ENCODE assay signal across 10 cellular contexts in the genomic region with DNA sequence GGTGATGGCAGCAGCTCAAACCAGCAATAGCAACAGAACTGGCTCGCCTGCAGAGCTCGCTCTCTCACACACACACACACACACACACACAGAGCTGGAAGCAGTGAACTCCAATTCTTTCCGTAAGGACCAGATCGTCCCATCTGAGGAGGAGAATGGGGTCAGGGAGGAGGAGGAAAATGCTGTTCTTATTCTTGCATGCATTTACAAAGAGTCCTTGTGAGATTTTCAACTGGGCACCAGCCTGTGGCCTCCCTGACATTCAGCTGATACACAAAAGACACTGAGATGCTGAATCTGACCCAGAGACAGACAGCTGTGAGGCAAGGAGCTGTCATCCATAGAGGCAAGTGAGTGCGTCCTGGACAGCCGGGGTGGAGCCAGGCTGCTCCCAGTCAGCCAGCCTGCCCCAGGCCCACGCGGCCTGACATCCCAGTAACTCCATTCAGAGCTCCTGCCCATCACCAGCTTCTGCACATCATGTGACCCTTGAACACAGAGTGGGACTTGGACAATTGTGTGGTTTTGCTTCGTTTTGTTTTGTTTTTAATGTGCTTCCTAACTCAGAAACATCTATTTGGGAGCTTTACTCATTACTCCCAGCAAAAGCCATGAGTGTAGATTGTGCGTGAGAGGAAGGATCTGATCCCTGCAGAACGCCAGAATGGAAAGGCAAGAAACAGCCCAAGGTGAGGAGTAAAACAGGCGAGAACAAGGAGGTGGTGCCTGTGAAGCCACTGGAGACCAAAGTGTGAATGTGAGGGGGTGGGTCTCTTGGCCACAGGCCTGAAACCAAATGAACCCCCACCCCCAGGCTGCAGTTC. TPM values are rescaled to one million over a fixed set of nuclear protein-coding genes. Genes with fewer than 3 reads are reported as not detected.
A peak's percentile ranks its signal among the peaks of the same experiment; 100 is the strongest.
DNase-seq lines count a peak whose midpoint lies in the region; ATAC-seq, FAIRE-seq and TF ChIP-seq lines count a peak whose summit lies in the region.
"Had no signal": no experiment of that assay in that cellular context is flagged by ENCODE, and none has a peak within 500 bp of the region (broad histone marks: within the 10 kb centered on the region; RNA-seq: fewer than 3 reads in every experiment).

No MANE protein-coding gene starts in this region.

- no peak for DNase-seq in activated CD8-positive, alpha-beta memory T cell treated with anti-CD3 and anti-CD28 coated beads, Interleukin-2, amount 10 ng/mL, durations not matched to agents 7 days and 5 days
- no peak for DNase-seq in activated CD8-positive, alpha-beta memory T cell treated with anti-CD3 and anti-CD28 coated beads, Interleukin-2, amount 50 U/mL, for 48 hours
- DNase-seq in astrocyte (ENCODE audit: low read depth) (no peak), lung (ENCODE audit: low spot score) (no peak), superior temporal gyrus (ENCODE audit: extremely low spot score) (peak; percentile 71), SJCRH30 (no peak)
- DNase-seq: NCI-H2081 had no signal

- H3K36me3 Mint-ChIP-seq in activated CD8-positive, alpha-beta memory T cell treated with anti-CD3 and anti-CD28 coated beads, Interleukin-2, amount 10 ng/mL, durations not matched to agents 7 days and 5 days, result peaks cover 53% of the 10 kb centered on the region
- no peaks in the 10 kb centered on the region for H3K36me3 Mint-ChIP-seq in astrocyte (ENCODE audit: low read depth, unreplicated experiment)

- H3K4me1 Mint-ChIP-seq in activated CD8-positive, alpha-beta memory T cell treated with anti-CD3 and anti-CD28 coated beads, Interleukin-2, amount 10 ng/mL, durations not matched to agents 7 days and 5 days, result peaks cover 45% of the 10 kb centered on the region
- peaks cover 12% of the 10 kb centered on the region for H3K4me1 Mint-ChIP-seq in astrocyte (ENCODE audit: low read depth, unreplicated experiment)

- no peaks in the 10 kb centered on the region for H3K79me2 ChIP-seq in astrocyte (ENCODE audit: insufficient read depth, low read length)

- CTCF ChIA-PET in activated CD8-positive, alpha-beta memory T cell treated with anti-CD3 and anti-CD28 coated beads, Interleukin-2, amount 10 ng/mL, durations not matched to agents 7 days and 5 days (lab: Charles Lee), result interaction anchor here (0.7 to 5.2 kb wide), 14 partner anchors 9 to 109 kb away, joined by 3 to 38 read pairs (median 5); no protein-coding TSS in a partner anchor

- FAIRE-seq in astrocyte (lab: Jason Lieb, UNC), result no peak

- H3K9me3 ChIP-seq in astrocyte (ENCODE audit: insufficient read depth, low read depth, low read length), result no peaks in the 10 kb centered on the region
- no peaks in the 10 kb centered on the region for H3K9me3 ChIP-seq in lung (ENCODE audit: control insufficient read depth in 2 of 2, insufficient read depth in 1 of 2, low read length in 1 of 2)
- H3K9me3 ChIP-seq in SJCRH30 (replicated peaks), result no peaks in the 10 kb centered on the region

- H3K36me3 ChIP-seq in astrocyte (ENCODE audit: insufficient read depth, low read length) (no peaks in the 10 kb centered on the region), lung (ENCODE audit: control insufficient read depth in 2 of 2, insufficient read depth in 2 of 2, low read length in 2 of 2) (peaks cover under 1 to 7% of the 10 kb centered on the region in 2 donors), SJCRH30 (no peaks in the 10 kb centered on the region)

- H3K4me3 ChIP-seq in astrocyte (ENCODE audit: insufficient read depth, low read depth, low read length) (no peak overlapping the region), lung (peak overlapping the region; percentile 27), SJCRH30 (no peak overlapping the region)

- TF ChIP-seq CTCF in astrocyte (IDR thresholded peaks at IDR 0.05; ENCODE audit: insufficient read depth, low read depth, low read length), result no peak
- no peak for TF ChIP-seq CTCF in lung (IDR thresholded peaks at IDR 0.05; ENCODE audit: control extremely low read depth, extremely low read depth)

- no peak overlapping the region for H3K9ac ChIP-seq in astrocyte (ENCODE audit: low read length)

- peak; percentile 6 for ATAC-seq in activated CD8-positive, alpha-beta memory T cell treated with anti-CD3 and anti-CD28 coated beads, Interleukin-2, amount 10 ng/mL, durations not matched to agents 7 days and 5 days
- ATAC-seq in lung (ENCODE audit: insufficient read depth, low FRiP score) (no peak), GM18870 (IDR thresholded peaks at IDR 0.05; ENCODE audit: unreplicated experiment) (no peak), HG03196 (IDR thresholded peaks at IDR 0.05; ENCODE audit: unreplicated experiment) (no peak)
- ATAC-seq: HCT116 had no signal

- H3K4me1 ChIP-seq in astrocyte (ENCODE audit: insufficient read depth, low read length) (peaks cover 10% of the 10 kb centered on the region), lung (ENCODE audit: control insufficient read depth in 2 of 2, insufficient read depth in 2 of 2, low read length in 2 of 2) (peaks cover 0 to 6% of the 10 kb centered on the region in 2 donors), SJCRH30 (no peaks in the 10 kb centered on the region)

- H3K27ac ChIP-seq in astrocyte (ENCODE audit: low read depth, low read length), result no peak overlapping the region
- peak overlapping the region in 1 of 2 donors; percentile 42 for H3K27ac ChIP-seq in lung (ENCODE audit: low read depth in 1 of 2, low read length in 1 of 2)
- no peak overlapping the region for H3K27ac ChIP-seq in SJCRH30

- 51 to 73% methylated on average over 12 of the region's 12 CpGs for WGBS in lung, 2 donors

- H3K27me3 Mint-ChIP-seq in activated CD8-positive, alpha-beta memory T cell treated with anti-CD3 and anti-CD28 coated beads, Interleukin-2, amount 10 ng/mL, durations not matched to agents 7 days and 5 days, result no peaks in the 10 kb centered on the region
- H3K27me3 Mint-ChIP-seq in astrocyte (ENCODE audit: low read depth, unreplicated experiment), result peaks cover 14% of the 10 kb centered on the region

- H4K20me1 ChIP-seq in astrocyte (ENCODE audit: insufficient read depth, low read length), result no peaks in the 10 kb centered on the region

- H3K27me3 ChIP-seq in astrocyte (ENCODE audit: insufficient read depth, low read length) (no peaks in the 10 kb centered on the region), lung (ENCODE audit: control insufficient read depth, insufficient read depth) (no peaks in the 10 kb centered on the region), SJCRH30 (no peaks in the 10 kb centered on the region)

- peak overlapping the region; percentile 96 for H3K4me3 Mint-ChIP-seq in activated CD8-positive, alpha-beta memory T cell treated with anti-CD3 and anti-CD28 coated beads, Interleukin-2, amount 10 ng/mL, durations not matched to agents 7 days and 5 days
- peak overlapping the region; percentile 13 for H3K4me3 Mint-ChIP-seq in astrocyte (ENCODE audit: unreplicated experiment)

- H3K9me3 Mint-ChIP-seq in activated CD8-positive, alpha-beta memory T cell treated with anti-CD3 and anti-CD28 coated beads, Interleukin-2, amount 10 ng/mL, durations not matched to agents 7 days and 5 days (ENCODE audit: low read depth), result no peaks in the 10 kb centered on the region
- no peaks in the 10 kb centered on the region for H3K9me3 Mint-ChIP-seq in astrocyte (ENCODE audit: unreplicated experiment)

- H3K4me2 ChIP-seq in astrocyte (ENCODE audit: low read length), result no peak overlapping the region

- peak overlapping the region; percentile 88 for H3K27ac Mint-ChIP-seq in activated CD8-positive, alpha-beta memory T cell treated with anti-CD3 and anti-CD28 coated beads, Interleukin-2, amount 10 ng/mL, durations not matched to agents 7 days and 5 days
- H3K27ac Mint-ChIP-seq in astrocyte (ENCODE audit: unreplicated experiment), result no peak overlapping the region

- H2AFZ ChIP-seq in astrocyte (ENCODE audit: low read depth, low read length), result no peak overlapping the region

RNA-seq across cellular contexts. Expression of gene SERPINB9, which starts 2.1 kb away (rescaled TPM):
- 10 to 100 TPM; 56.0 to 94.9 TPM for total RNA-seq in activated CD8-positive, alpha-beta memory T cell treated with anti-CD3 and anti-CD28 coated beads, Interleukin-2, amount 10 ng/mL, durations not matched to agents 7 days and 5 days
- total RNA-seq in astrocyte, result 2.1 and 6.0 TPM in 2 replicates
- 10 to 100 TPM; 14.0 to 33.3 TPM for total RNA-seq in lung
- polyA plus RNA-seq in lung, result 10 to 100 TPM in 1 of 2 donors, 1 to 10 TPM in 1; 5.4 to 36.1 TPM
- 0.81 and 0.89 TPM in 2 replicates for total RNA-seq in SJCRH30 (2014; rRNA removed; shearing (Covaris generic))

RNA-seq across cellular contexts. Expression of gene SERPINB1, which starts 59.4 kb away (rescaled TPM):
- total RNA-seq in activated CD8-positive, alpha-beta memory T cell treated with anti-CD3 and anti-CD28 coated beads, Interleukin-2, amount 10 ng/mL, durations not matched to agents 7 days and 5 days, result 10 to 100 TPM; 55.2 to 65.7 TPM
- total RNA-seq in astrocyte, result 1.5 and 2.0 TPM in 2 replicates
- 100 to 1,000 TPM in 1 of 2 donors, 10 to 100 TPM in 1; 58.0 to 106 TPM for total RNA-seq in lung
- 100 to 1,000 TPM in 1 of 2 donors, 10 to 100 TPM in 1; 85.1 to 242 TPM for polyA plus RNA-seq in lung
- 2.3 TPM in 2 replicates for total RNA-seq in SJCRH30 (2014; rRNA removed; shearing (Covaris generic))

Comparison
In these comparisons a context has a peak if more than half of its experiments do, and no peak if none do; other contexts are left out.
1. RNA of gene SERPINB1, which starts 59.4 kb away (total RNA-seq): 58.0 to 106 TPM in lung and 55.2 to 65.7 TPM in activated CD8-positive, alpha-beta memory T cell treated with anti-CD3 and anti-CD28 coated beads, Interleukin-2, amount 10 ng/mL, durations not matched to agents 7 days and 5 days; 2.3 TPM in SJCRH30 and 1.5 to 2.0 TPM in astrocyte; every median in the first group is over 10 times any median in the second.